In genomic region chr22:38201718-38202436, GRCh38 we compare ENCODE assay signal across 1 cellular context.
TF ChIP-seq lines count a peak whose summit lies in the region.

TSS of gene MAFF (plus strand) at chr22:38201994. CDS start at chr22:38213854, 11,860 bp downstream.

TF ChIP-seq in HEK293, 187 proteins besides CTCF, POLR2A, EP300 and RAD21 (continued from another document and continues in another):
- TF ChIP-seq ZNF449 (tag by site-specific recombination; IDR thresholded peaks at IDR 0.05): no peak
- peak; percentile 22; the same call in 1 of the 2 replicates for TF ChIP-seq KLF8 (tag by site-specific recombination; IDR thresholded peaks at IDR 0.05)
- TF ChIP-seq ZNF624 (tag by site-specific recombination; IDR thresholded peaks at IDR 0.05): no peak
- no peak for TF ChIP-seq ZSCAN23 (tag by site-specific recombination; IDR thresholded peaks at IDR 0.05)
- peak; percentile 74 for TF ChIP-seq IKZF3 (tag by site-specific recombination; IDR thresholded peaks at IDR 0.05)
- peak; percentile 82 for TF ChIP-seq ZNF341 (tag by site-specific recombination; IDR thresholded peaks at IDR 0.05; ENCODE audit: low read depth)
- TF ChIP-seq ZNF391 (tag by site-specific recombination; IDR thresholded peaks at IDR 0.05; ENCODE audit: borderline replicate concordance, low read depth): 0 out of 2 replicates have a peak, but pooled peaks have one; percentile 34
- TF ChIP-seq ZFP37 (tag by site-specific recombination; IDR thresholded peaks at IDR 0.05): no peak
- no peak for TF ChIP-seq ZNF362 (tag by site-specific recombination; IDR thresholded peaks at IDR 0.05)
- no peak for TF ChIP-seq ZNF274 (IDR thresholded peaks at IDR 0.05; ENCODE audit: low read length)
- no peak for TF ChIP-seq ZNF274 (tag by site-specific recombination; IDR thresholded peaks at IDR 0.05; ENCODE audit: borderline replicate concordance)
- TF ChIP-seq SALL2 (tag by site-specific recombination; IDR thresholded peaks at IDR 0.05; ENCODE audit: borderline replicate concordance): no peak
- no peak for TF ChIP-seq ZNF426 (tag by site-specific recombination; IDR thresholded peaks at IDR 0.05)
- TF ChIP-seq HOXC10 (CRISPR knock-in tag; IDR thresholded peaks at IDR 0.05): no peak
- TF ChIP-seq MEIS1 (CRISPR knock-in tag; IDR thresholded peaks at IDR 0.05; ENCODE audit: borderline replicate concordance): no peak
- no peak for TF ChIP-seq ZNF623 (tag by site-specific recombination; IDR thresholded peaks at IDR 0.05)
- peak; percentile 56 for TF ChIP-seq ZNF398 (tag by site-specific recombination; IDR thresholded peaks at IDR 0.05)
- no peak for TF ChIP-seq ZNF214 (tag by site-specific recombination; IDR thresholded peaks at IDR 0.05; ENCODE audit: borderline replicate concordance)
- TF ChIP-seq ELK4 (IDR thresholded peaks at IDR 0.05; ENCODE audit: borderline replicate concordance, low read depth, low read length): no peak
- TF ChIP-seq KLF10 (tag by site-specific recombination; IDR thresholded peaks at IDR 0.05): peak; percentile 69; the same call in 1 of the 2 replicates
- peak; percentile 80 for TF ChIP-seq ZBTB21 (tag by site-specific recombination; IDR thresholded peaks at IDR 0.05)
- TF ChIP-seq SCRT2 (tag by site-specific recombination; IDR thresholded peaks at IDR 0.05): no peak
- TF ChIP-seq ZNF280C (tag by site-specific recombination; IDR thresholded peaks at IDR 0.05): no peak
- TF ChIP-seq SCRT1 (tag by site-specific recombination; IDR thresholded peaks at IDR 0.05; ENCODE audit: borderline replicate concordance): no peak
- TF ChIP-seq YY1 (tag by site-specific recombination; IDR thresholded peaks at IDR 0.05): no peak
- TF ChIP-seq ZNF311 (tag by site-specific recombination; IDR thresholded peaks at IDR 0.05; ENCODE audit: borderline replicate concordance): no peak
- no peak for TF ChIP-seq ZNF664 (tag by site-specific recombination; IDR thresholded peaks at IDR 0.05)
- TF ChIP-seq ZNF521 (tag by site-specific recombination; IDR thresholded peaks at IDR 0.05): no peak
- TF ChIP-seq GLIS1 (tag by site-specific recombination; IDR thresholded peaks at IDR 0.05): peak; percentile 83
- peak; percentile 54; the same call in 1 of the 2 replicates for TF ChIP-seq ZNF660 (tag by site-specific recombination; IDR thresholded peaks at IDR 0.05)
- TF ChIP-seq ZNF132 (tag by site-specific recombination; IDR thresholded peaks at IDR 0.05; ENCODE audit: borderline replicate concordance): no peak
- TF ChIP-seq ZNF266 (tag by site-specific recombination; IDR thresholded peaks at IDR 0.05; ENCODE audit: low read depth): no peak
- peak; percentile 25; the same call in 1 of the 2 replicates for TF ChIP-seq PRDM10 (tag by site-specific recombination; IDR thresholded peaks at IDR 0.05)
- no peak for TF ChIP-seq MZF1 (tag by site-specific recombination; IDR thresholded peaks at IDR 0.05; ENCODE audit: borderline replicate concordance)
- no peak for TF ChIP-seq ZNF354C (tag by site-specific recombination; IDR thresholded peaks at IDR 0.05; ENCODE audit: borderline replicate concordance, low read depth)
- TF ChIP-seq ZNF350 (tag by site-specific recombination; IDR thresholded peaks at IDR 0.05): no peak
- no peak for TF ChIP-seq ZNF10 (tag by site-specific recombination; IDR thresholded peaks at IDR 0.05)
- no peak for TF ChIP-seq ZNF114 (tag by site-specific recombination; IDR thresholded peaks at IDR 0.05)
- TF ChIP-seq ZNF530 (tag by site-specific recombination; IDR thresholded peaks at IDR 0.05; ENCODE audit: low read depth): no peak
- no peak for TF ChIP-seq PRDM4 (tag by site-specific recombination; IDR thresholded peaks at IDR 0.05)
- TF ChIP-seq ZIC2 (tag by site-specific recombination; IDR thresholded peaks at IDR 0.05): peak; percentile 45
- no peak for TF ChIP-seq ZNF416 (tag by site-specific recombination; IDR thresholded peaks at IDR 0.05)
- TF ChIP-seq ZNF658 (tag by site-specific recombination; IDR thresholded peaks at IDR 0.05): no peak
- peak; percentile 9; the same call in 1 of the 2 replicates for TF ChIP-seq ZBTB17 (tag by site-specific recombination; IDR thresholded peaks at IDR 0.05)
- no peak for TF ChIP-seq ZNF2 (tag by site-specific recombination; IDR thresholded peaks at IDR 0.05)
- no peak for TF ChIP-seq ZNF626 (tag by site-specific recombination; IDR thresholded peaks at IDR 0.05)
- peak; percentile 48; the same call in 1 of the 2 replicates for TF ChIP-seq SP3 (tag by site-specific recombination; IDR thresholded peaks at IDR 0.05)
- peak; percentile 80 for TF ChIP-seq BCL11A (tag by site-specific recombination; IDR thresholded peaks at IDR 0.05; ENCODE audit: low read depth)
- TF ChIP-seq ZEB2 (tag by site-specific recombination; IDR thresholded peaks at IDR 0.05): peak; percentile 72; the same call in 1 of the 2 replicates
- TF ChIP-seq ZNF701 (tag by site-specific recombination; IDR thresholded peaks at IDR 0.05): no peak
- no peak for TF ChIP-seq ZNF560 (tag by site-specific recombination; IDR thresholded peaks at IDR 0.05; ENCODE audit: borderline replicate concordance)
- no peak for TF ChIP-seq REST (tag by site-specific recombination; IDR thresholded peaks at IDR 0.05)
